ENCODE assay signal across 1 cellular context in genomic region chr19:49749055-49749716, GRCh38.
TF ChIP-seq lines count a peak whose summit lies in the region.

No MANE protein-coding gene starts in this region.

TF ChIP-seq in SK-N-SH treated with all-trans-retinoic acid at 6 μM for 48 hours, 23 proteins besides CTCF, POLR2A, EP300 and RAD21 (continued from another document):
- no peak for TF ChIP-seq ISL1 (CRISPR knock-in tag; IDR thresholded peaks at IDR 0.05)
